In genomic region chr15:69753867-69754266, GRCh38 we compare ENCODE assay signal across 15 cellular contexts.
A peak's percentile ranks its signal among the peaks of the same experiment; 100 is the strongest.
DNase-seq lines count a peak whose midpoint lies in the region; ATAC-seq lines count a peak whose summit lies in the region.
"Had no signal": no experiment of that assay in that cellular context is flagged by ENCODE, and none has a peak within 500 bp of the region (broad histone marks: within the 10 kb centered on the region; RNA-seq: fewer than 3 reads in every experiment).

No MANE protein-coding gene starts in this region.

- peaks cover 4% of the 10 kb centered on the region for H3K36me3 Mint-ChIP-seq in activated naive CD8-positive, alpha-beta T cell
- peaks cover 36% of the 10 kb centered on the region for H3K36me3 Mint-ChIP-seq in activated naive CD8-positive, alpha-beta T cell treated with anti-CD3 and anti-CD28 coated beads for 36 hours
- peaks cover 19% of the 10 kb centered on the region for H3K36me3 Mint-ChIP-seq in activated CD4-positive, alpha-beta T cell treated with anti-CD3 and anti-CD28 coated beads for 36 hours (ENCODE audit: low read depth)

- no peaks in the 10 kb centered on the region for H3K79me1 ChIP-seq in mesenchymal stem cell (replicated peaks; ENCODE audit: low read length, poor library complexity, severe bottlenecking)

- H3K4me2 ChIP-seq in mesenchymal stem cell (ENCODE audit: low read length, poor library complexity, severe bottlenecking), result no peak overlapping the region

- CTCF ChIA-PET in activated CD4-positive, alpha-beta T cell treated with anti-CD3 and anti-CD28 coated beads for 36 hours (lab: Charles Lee), result interaction anchor here (0.9 to 1.3 kb wide), 3 partner anchors 10 to 33 kb away, joined by 3 to 4 read pairs (median 3); no protein-coding TSS in a partner anchor

- H3K27ac Mint-ChIP-seq in activated naive CD8-positive, alpha-beta T cell, result peak overlapping the region; percentile 31
- H3K27ac Mint-ChIP-seq in activated naive CD8-positive, alpha-beta T cell treated with anti-CD3 and anti-CD28 coated beads for 36 hours, result no peak overlapping the region
- no peak overlapping the region for H3K27ac Mint-ChIP-seq in activated CD4-positive, alpha-beta T cell treated with anti-CD3 and anti-CD28 coated beads for 36 hours
- H3K27ac Mint-ChIP-seq: CD4-positive, alpha-beta T cell had no signal

- no peak overlapping the region for H4K91ac ChIP-seq in mesenchymal stem cell (ENCODE audit: low read length)

- no peak overlapping the region for H3K14ac ChIP-seq in mesenchymal stem cell (ENCODE audit: low read length in 2 of 2)

- no peak overlapping the region for H2BK5ac ChIP-seq in mesenchymal stem cell (ENCODE audit: low read depth, low read length, poor library complexity, severe bottlenecking)

- DNase-seq in NCI-H1694 treated with DMSO at 0.1 percent for 48 hours (lab: John Stamatoyannopoulos, UW), result peak; percentile 5
- DNase-seq in NCI-H1694 (lab: John Stamatoyannopoulos, UW), result no peak
- no peak for DNase-seq in activated naive CD8-positive, alpha-beta T cell treated with anti-CD3 and anti-CD28 coated beads for 36 hours
- DNase-seq in NCI-H2171 treated with DMSO at 0.1 percent for 48 hours (lab: John Stamatoyannopoulos, UW), result peak; percentile 82
- no peak for DNase-seq in mesenchymal stem cell
- DNase-seq in activated CD4-positive, alpha-beta T cell treated with anti-CD3 and anti-CD28 coated beads for 36 hours, result no peak
- DNase-seq: Calu3; CD4-positive, alpha-beta T cell; DMS 273 treated with DMSO at 0.1 percent for 48 hours; GM23248; H7 had no signal

- H3K9me3 ChIP-seq in mesenchymal stem cell (ENCODE audit: control insufficient read depth, low read length), result peaks cover 5% of the 10 kb centered on the region

- no peak overlapping the region for H2AFZ ChIP-seq in mesenchymal stem cell (ENCODE audit: low read depth, low read length)
- H2AFZ ChIP-seq: GM23248 had no signal

- peaks cover 9% of the 10 kb centered on the region for H3K9me3 Mint-ChIP-seq in activated naive CD8-positive, alpha-beta T cell (ENCODE audit: low read depth)
- peaks cover 24% of the 10 kb centered on the region for H3K9me3 Mint-ChIP-seq in activated naive CD8-positive, alpha-beta T cell treated with anti-CD3 and anti-CD28 coated beads for 36 hours
- H3K9me3 Mint-ChIP-seq in activated CD4-positive, alpha-beta T cell treated with anti-CD3 and anti-CD28 coated beads for 36 hours (ENCODE audit: low read depth), result peaks cover 15% of the 10 kb centered on the region
- H3K9me3 Mint-ChIP-seq: CD4-positive, alpha-beta T cell had no signal

- H3K9ac ChIP-seq in mesenchymal stem cell (ENCODE audit: low read length), result no peak overlapping the region
- H3K9ac ChIP-seq: BLaER1 treated with 17β-estradiol and CSF1 and Interleukin-3, amounts not matched to agents 10 nM and 100 nM; GM23248 had no signal

- 96% methylated on average over 1 of the region's 1 CpG for WGBS in mesenchymal stem cell

- H3K4me3 Mint-ChIP-seq in activated naive CD8-positive, alpha-beta T cell, result peak overlapping the region; percentile 80
- H3K4me3 Mint-ChIP-seq in activated naive CD8-positive, alpha-beta T cell treated with anti-CD3 and anti-CD28 coated beads for 36 hours, result no peak overlapping the region
- H3K4me3 Mint-ChIP-seq in activated CD4-positive, alpha-beta T cell treated with anti-CD3 and anti-CD28 coated beads for 36 hours, result no peak overlapping the region

- no peak overlapping the region for H3K23ac ChIP-seq in mesenchymal stem cell (ENCODE audit: low read length in 2 of 2)

- no peak overlapping the region for H3K18ac ChIP-seq in mesenchymal stem cell (ENCODE audit: low read depth in 1 of 2, low read length in 2 of 2)

- no peak overlapping the region for H2AK5ac ChIP-seq in mesenchymal stem cell (ENCODE audit: low read length, severe bottlenecking)

- POLR2A ChIA-PET in activated CD4-positive, alpha-beta T cell treated with anti-CD3 and anti-CD28 coated beads for 36 hours (lab: Charles Lee), result interaction anchor here (0.6 to 0.8 kb wide), 2 partner anchors 10 to 721 kb away, joined by 3 to 4 read pairs; no protein-coding TSS in a partner anchor

- H4K8ac ChIP-seq in mesenchymal stem cell (ENCODE audit: low read length), result no peak overlapping the region

- no peak overlapping the region for H3K27ac ChIP-seq in mesenchymal stem cell (ENCODE audit: low read length, poor library complexity, severe bottlenecking)
- H3K27ac ChIP-seq: 22Rv1; BLaER1 treated with 17β-estradiol and CSF1 and Interleukin-3, amounts not matched to agents 10 nM and 100 nM; GM23248 had no signal

- H2BK120ac ChIP-seq in mesenchymal stem cell (ENCODE audit: low read depth, low read length), result no peak overlapping the region

- no peak overlapping the region for H3K4ac ChIP-seq in mesenchymal stem cell (ENCODE audit: low read depth in 1 of 2, low read length in 2 of 2)

- no peak for ATAC-seq in activated CD4-positive, alpha-beta T cell treated with anti-CD3 and anti-CD28 coated beads for 36 hours
- ATAC-seq in GM21423 (IDR thresholded peaks at IDR 0.05; ENCODE audit: unreplicated experiment), result no peak

- intact Hi-C loops in activated CD4-positive, alpha-beta T cell treated with anti-CD3 and anti-CD28 coated beads for 36 hours (cut with DNase I, micrococcal nuclease), result loop anchor here (2.0 to 10.0 kb wide), 5 partner anchors 75 to 939 kb away; no protein-coding TSS in a partner anchor

- peaks cover 0 to 4% of the 10 kb centered on the region in 2 experiments for H3K27me3 ChIP-seq in mesenchymal stem cell (ENCODE audit: control insufficient read depth in 1 of 2, insufficient read depth in 1 of 2, low read length in 2 of 2)

- peaks cover 79% of the 10 kb centered on the region for H3K4me1 Mint-ChIP-seq in activated naive CD8-positive, alpha-beta T cell (ENCODE audit: low read depth)
- H3K4me1 Mint-ChIP-seq in activated naive CD8-positive, alpha-beta T cell treated with anti-CD3 and anti-CD28 coated beads for 36 hours, result peaks cover 69% of the 10 kb centered on the region
- peaks cover 92% of the 10 kb centered on the region for H3K4me1 Mint-ChIP-seq in activated CD4-positive, alpha-beta T cell treated with anti-CD3 and anti-CD28 coated beads for 36 hours

- peak overlapping the region; percentile 33 for H2BK15ac ChIP-seq in mesenchymal stem cell (ENCODE audit: low read depth, poor library complexity, severe bottlenecking)

- H3K36me3 ChIP-seq in mesenchymal stem cell (ENCODE audit: control insufficient read depth in 1 of 2, insufficient read depth in 2 of 2, low read depth in 1 of 2, low read length in 2 of 2), result no peaks in the 10 kb centered on the region
- H3K36me3 ChIP-seq: BLaER1 treated with 17β-estradiol and CSF1 and Interleukin-3, amounts not matched to agents 10 nM and 100 nM had no signal

- no peak overlapping the region for H3K4me3 ChIP-seq in mesenchymal stem cell (ENCODE audit: insufficient read depth in 1 of 2, low read depth in 1 of 2, low read length in 2 of 2)
- H3K4me3 ChIP-seq: GM23248 had no signal

- H3K27me3 Mint-ChIP-seq in activated naive CD8-positive, alpha-beta T cell, result no peaks in the 10 kb centered on the region
- peaks cover 10% of the 10 kb centered on the region for H3K27me3 Mint-ChIP-seq in activated naive CD8-positive, alpha-beta T cell treated with anti-CD3 and anti-CD28 coated beads for 36 hours
- peaks cover 9% of the 10 kb centered on the region for H3K27me3 Mint-ChIP-seq in activated CD4-positive, alpha-beta T cell treated with anti-CD3 and anti-CD28 coated beads for 36 hours

- H2BK12ac ChIP-seq in mesenchymal stem cell (ENCODE audit: low read length in 2 of 2), result no peak overlapping the region

- H3K4me1 ChIP-seq in mesenchymal stem cell (ENCODE audit: control insufficient read depth, insufficient read depth, low read depth, low read length), result peaks cover 14% of the 10 kb centered on the region

Comparison
In these comparisons a context has a peak if more than half of its experiments do, and no peak if none do; other contexts are left out.
1. DNase-seq: peak in NCI-H1694 treated with DMSO at 0.1 percent for 48 hours (single experiment) and NCI-H2171 treated with DMSO at 0.1 percent for 48 hours (single experiment); none in NCI-H1694 (single experiment), activated naive CD8-positive, alpha-beta T cell treated with anti-CD3 and anti-CD28 coated beads for 36 hours (single experiment), mesenchymal stem cell (single experiment) and activated CD4-positive, alpha-beta T cell treated with anti-CD3 and anti-CD28 coated beads for 36 hours (single experiment).